In the genomic region with DNA sequence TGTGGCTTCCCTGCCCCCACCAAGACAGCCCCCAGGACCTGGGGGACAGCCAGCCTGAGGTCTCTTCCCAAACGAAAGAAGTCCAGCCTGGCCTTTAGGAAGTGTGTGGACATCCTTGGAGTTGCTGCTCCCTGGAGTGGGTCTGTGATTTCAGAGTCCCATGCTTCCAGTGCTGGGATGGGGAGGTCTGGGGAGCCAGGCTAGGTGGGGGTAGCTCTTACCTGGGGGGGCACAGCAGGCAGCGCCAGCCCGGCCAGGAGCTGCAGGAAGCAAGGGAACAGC, we compare ENCODE assay signal across 8 cellular contexts. TPM values are rescaled to one million over a fixed set of nuclear protein-coding genes. Genes with fewer than 3 reads are reported as not detected.
A peak's percentile ranks its signal among the peaks of the same experiment; 100 is the strongest.
DNase-seq lines count a peak whose midpoint lies in the region; ATAC-seq and TF ChIP-seq lines count a peak whose summit lies in the region.

No MANE protein-coding gene starts in this region.

- no peaks in the 10 kb centered on the region for H3K36me3 ChIP-seq in suprapubic skin

- no peaks in the 10 kb centered on the region for H3K36me3 Mint-ChIP-seq in brain

- no peak for TF ChIP-seq POLR2A in suprapubic skin (IDR thresholded peaks at IDR 0.05)

- peaks cover 47% of the 10 kb centered on the region for H3K4me1 Mint-ChIP-seq in brain

- TF ChIP-seq CTCF in brain (conservative IDR thresholded peaks at IDR 0.05) = no peak
- TF ChIP-seq CTCF in suprapubic skin (IDR thresholded peaks at IDR 0.05) = no peak

- 0% methylated on average over 3 of the region's 3 CpGs for WGBS in suprapubic skin

- peak overlapping the region in 4 of 5 experiments; percentile 59 to 69 (median 66) for H3K4me3 Mint-ChIP-seq in brain

- peak overlapping the region; percentile 68 for H3K4me3 ChIP-seq in suprapubic skin

- DNase-seq in DMS79 (lab: John Stamatoyannopoulos, UW) (peak; percentile 22), DMS79 treated with DMSO at 0.1 percent for 48 hours (lab: John Stamatoyannopoulos, UW) (no peak), left lobe of liver (ENCODE audit: low spot score) (no peak), suprapubic skin (ENCODE audit: low spot score in 2 of 2) (no peak), SW480 (ENCODE audit: low spot score) (no peak)

- no peaks in the 10 kb centered on the region for H3K9me3 ChIP-seq in suprapubic skin

- TF ChIP-seq EP300 in suprapubic skin (IDR thresholded peaks at IDR 0.05) = no peak

- H3K4me1 ChIP-seq in suprapubic skin = peaks cover 42% of the 10 kb centered on the region

- no peaks in the 10 kb centered on the region for H3K27me3 ChIP-seq in suprapubic skin

- no peak overlapping the region for H3K27ac ChIP-seq in suprapubic skin

- H3K27me3 Mint-ChIP-seq in brain = peaks cover 30% of the 10 kb centered on the region

- H3K9me3 Mint-ChIP-seq in brain = no peaks in the 10 kb centered on the region

- no peak overlapping the region for H3K27ac Mint-ChIP-seq in brain

- peak; percentile 4 for ATAC-seq in left lobe of liver
- no peak for ATAC-seq in HG03571 (IDR thresholded peaks at IDR 0.05; ENCODE audit: unreplicated experiment)
- ATAC-seq in HG02798 (IDR thresholded peaks at IDR 0.05; ENCODE audit: poor library complexity, unreplicated experiment) = no peak

RNA-seq across cellular contexts. Expression of gene PGF, which starts 0.5 kb away (rescaled TPM):
- 21.8 TPM for polyA plus RNA-seq in brain (ENCODE audit: insufficient read depth, low read depth, low replicate concordance)
- 2.8 TPM for total RNA-seq in left lobe of liver
- total RNA-seq in suprapubic skin = 10 to 100 TPM in 1 of 4 donors, 1 to 10 TPM in 3; 3.5 to 10.5 (median 7.9) TPM

RNA-seq across cellular contexts. Expression of gene RPS6KL1, which starts 31.8 kb away (rescaled TPM):
- 35.8 TPM for polyA plus RNA-seq in brain (ENCODE audit: insufficient read depth, low read depth, low replicate concordance)
- 4.6 TPM for total RNA-seq in left lobe of liver
- 1 to 10 TPM in 3 of 4 donors, under 1 TPM in 1; 0.86 to 7.5 (median 1.8) TPM for total RNA-seq in suprapubic skin

RNA-seq across cellular contexts. Expression of gene EIF2B2, which starts 47.8 kb away (rescaled TPM):
- 98.5 TPM for polyA plus RNA-seq in brain (ENCODE audit: insufficient read depth, low read depth, low replicate concordance)
- total RNA-seq in left lobe of liver = 15.8 TPM
- total RNA-seq in suprapubic skin = 10 to 100 TPM; 28.9 to 46.2 (median 33.8) TPM
